8 cellular contexts compared by ENCODE assay signal in genomic region chr10:44974628-44975431, GRCh38. TPM values are rescaled to one million over a fixed set of nuclear protein-coding genes. Genes with fewer than 3 reads are reported as not detected.
DNase-seq lines count a peak whose midpoint lies in the region; ATAC-seq lines count a peak whose summit lies in the region.

No MANE protein-coding gene starts in this region.

- H3K4me1 ChIP-seq in NT2/D1 (ENCODE audit: insufficient read depth, insufficient read length) (peaks cover 40% of the 10 kb centered on the region), esophagus (ENCODE audit: control insufficient read depth in 2 of 2, insufficient read depth in 2 of 2, low read length in 1 of 2) (peaks cover 17 to 18% of the 10 kb centered on the region in 2 donors), mucosa of stomach (ENCODE audit: control insufficient read depth, insufficient read depth, low read length) (peaks cover 65% of the 10 kb centered on the region)

- H3K9ac ChIP-seq in NT2/D1 (ENCODE audit: insufficient read length, low read depth) (peak overlapping the region; percentile 85), mucosa of stomach (ENCODE audit: low read length) (peak overlapping the region; percentile 59)

- H3K27ac ChIP-seq in esophagus (ENCODE audit: low read depth in 2 of 2, low read length in 1 of 2), result peak overlapping the region; percentile 69 to 79

- H3K27me3 ChIP-seq in NT2/D1 (ENCODE audit: insufficient read depth, insufficient read length), result no peaks in the 10 kb centered on the region
- no peaks in the 10 kb centered on the region for H3K27me3 ChIP-seq in esophagus (ENCODE audit: control insufficient read depth in 1 of 2, insufficient read depth in 2 of 2, low read length in 2 of 2)
- H3K27me3 ChIP-seq in mucosa of stomach (ENCODE audit: control insufficient read depth, insufficient read depth, low read length), result peaks cover 3% of the 10 kb centered on the region

- 3 to 5% methylated on average over 43 to 46 of the region's 46 CpGs for WGBS in esophagus, 2 donors

- peak; percentile 83 for DNase-seq in AG08395 (ENCODE audit: low spot score)
- no peak for DNase-seq in NT2/D1 (ENCODE audit: low read depth, low spot score)
- DNase-seq in activated T-cell treated with anti-CD3 and anti-CD28 coated beads, Interleukin-2, amount 50 U/mL, for 1 hour, result peak; percentile 78
- peak; percentile 32 to 81 (median 52) for DNase-seq in stimulated activated naive CD4-positive, alpha-beta T cell (lab: John Stamatoyannopoulos, UW)

- ATAC-seq in GM18520 (IDR thresholded peaks at IDR 0.05; ENCODE audit: unreplicated experiment) (peak; percentile 58), HG02981 (IDR thresholded peaks at IDR 0.05; ENCODE audit: unreplicated experiment) (peak; percentile 68)

- H3K4me3 ChIP-seq in NT2/D1 (ENCODE audit: insufficient read length, low read depth), result peak overlapping the region; percentile 29
- peak overlapping the region; percentile 42 to 45 for H3K4me3 ChIP-seq in esophagus (ENCODE audit: low read depth in 1 of 2, low read length in 2 of 2)
- no peak overlapping the region for H3K4me3 ChIP-seq in mucosa of stomach (ENCODE audit: low read length)

- H3K9me3 ChIP-seq in NT2/D1 (ENCODE audit: insufficient read depth, low read length), result no peaks in the 10 kb centered on the region
- H3K9me3 ChIP-seq in esophagus (ENCODE audit: control insufficient read depth in 2 of 2, insufficient read depth in 1 of 2, low read depth in 1 of 2, low read length in 1 of 2), result no peaks in the 10 kb centered on the region
- no peaks in the 10 kb centered on the region for H3K9me3 ChIP-seq in mucosa of stomach (ENCODE audit: control insufficient read depth, low read length)

- H3K36me3 ChIP-seq in NT2/D1 (ENCODE audit: insufficient read depth, insufficient read length, low read length) (peaks cover 37% of the 10 kb centered on the region), esophagus (ENCODE audit: control insufficient read depth in 2 of 2, insufficient read depth in 2 of 2, low read length in 1 of 2) (peaks cover 0 to 11% of the 10 kb centered on the region in 2 donors), mucosa of stomach (ENCODE audit: control insufficient read depth, insufficient read depth, low read length) (no peaks in the 10 kb centered on the region)

RNA-seq across cellular contexts. Expression of gene DEPP1, which starts 3.8 kb away (rescaled TPM):
- polyA plus RNA-seq in esophagus, result 10 to 100 TPM in 1 of 2 donors, 1 to 10 TPM in 1; 7.7 to 29.0 TPM

RNA-seq across cellular contexts. Expression of gene RASSF4, which starts 15.2 kb away (rescaled TPM):
- 1 to 10 TPM; 3.6 to 3.7 TPM for polyA plus RNA-seq in esophagus

RNA-seq across cellular contexts. Expression of gene ZNF22, which starts 25.9 kb away (rescaled TPM):
- 1 to 10 TPM; 4.6 to 5.4 TPM for polyA plus RNA-seq in esophagus
